In genomic region chr7:132270517-132270916, GRCh38 we compare ENCODE assay signal across 1 cellular context.
A peak's percentile ranks its signal among the peaks of the same experiment; 100 is the strongest.
TF ChIP-seq lines count a peak whose summit lies in the region.

No MANE protein-coding gene starts in this region.

TF ChIP-seq in K562, 482 proteins besides CTCF, POLR2A, EP300 and RAD21 (continued from another document):
- TF ChIP-seq NR0B1 (IDR thresholded peaks at IDR 0.05; ENCODE audit: partially characterized antibody) (no peak), DIDO1 (tag; IDR thresholded peaks at IDR 0.05; ENCODE audit: low read depth) (no peak), ZNF277 (CRISPR knock-in tag; IDR thresholded peaks at IDR 0.05; ENCODE audit: borderline replicate concordance) (no peak), ZNF717 (CRISPR knock-in tag; IDR thresholded peaks at IDR 0.05) (no peak), BMI1 (IDR thresholded peaks at IDR 0.05; ENCODE audit: low read length) (no peak), ZNF280B (CRISPR knock-in tag; IDR thresholded peaks at IDR 0.05) (no peak), MIER1 (IDR thresholded peaks at IDR 0.05; ENCODE audit: low read depth) (peak; percentile 90), POLR2AphosphoS2 (IDR thresholded peaks at IDR 0.05; ENCODE audit: low read length) (no peak), SRF (CRISPR knock-in tag; IDR thresholded peaks at IDR 0.05) (0 out of 4 replicates have a peak, but pooled peaks of 1 of the 2 experiments have one; percentile 39), BACH1 (tag; IDR thresholded peaks at IDR 0.05) (no peak)
